15 cellular contexts compared by ENCODE assay signal in the genomic region with DNA sequence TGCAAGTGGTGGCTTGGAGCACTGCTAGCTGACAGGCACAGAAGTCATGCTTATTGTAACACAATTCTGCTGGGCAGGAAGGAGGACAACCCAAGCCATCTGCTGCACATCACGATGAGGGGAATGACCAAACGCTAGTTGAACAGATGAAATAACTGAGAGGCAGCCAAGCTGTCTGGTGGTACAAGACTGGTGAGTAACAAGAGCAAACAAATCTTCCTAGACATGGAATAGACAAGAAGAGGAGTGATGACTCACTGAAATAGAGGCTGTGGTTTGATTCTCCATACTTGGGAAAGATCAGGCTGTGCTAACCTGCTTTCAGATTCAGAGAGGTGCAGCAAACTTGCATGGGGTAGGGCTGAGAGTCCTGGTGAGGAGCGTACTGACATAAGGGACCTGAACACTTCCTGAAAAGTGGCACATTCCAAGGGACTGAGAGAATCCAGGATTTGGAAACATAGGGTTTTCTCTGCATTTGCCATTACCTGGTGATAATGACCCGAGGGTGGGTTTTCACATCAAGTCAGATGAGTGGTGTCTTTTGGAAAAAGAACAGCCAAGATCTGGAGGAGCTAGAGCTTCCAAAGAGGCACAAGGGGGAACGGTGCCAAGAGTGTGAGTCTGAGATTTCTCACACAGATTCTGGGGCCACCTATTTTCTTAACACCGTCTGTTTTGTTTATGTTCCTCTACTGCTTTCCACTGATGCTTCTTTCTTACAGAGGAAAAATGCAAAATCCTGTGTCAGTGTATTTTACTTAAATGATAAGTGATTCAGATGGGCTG.
A peak's percentile ranks its signal among the peaks of the same experiment; 100 is the strongest.
DNase-seq lines count a peak whose midpoint lies in the region; ATAC-seq, FAIRE-seq and TF ChIP-seq lines count a peak whose summit lies in the region.
"Had no signal": no experiment of that assay in that cellular context is flagged by ENCODE, and none has a peak within 500 bp of the region (broad histone marks: within the 10 kb centered on the region; RNA-seq: fewer than 3 reads in every experiment).

No MANE protein-coding gene starts in this region.

- no peaks in the 10 kb centered on the region for H3K4me1 Mint-ChIP-seq in CD4-positive, alpha-beta T cell (ENCODE audit: low read depth)
- H3K4me1 Mint-ChIP-seq: activated CD4-positive, alpha-beta T cell treated with anti-CD3 and anti-CD28 coated beads, Interleukin-2, amount 10 ng/mL, durations not matched to agents 7 days and 5 days had no signal

- no peaks in the 10 kb centered on the region for H3K36me3 Mint-ChIP-seq in CD4-positive, alpha-beta T cell (ENCODE audit: low read depth)

- CTCF ChIA-PET in CD4-positive, alpha-beta T cell (lab: Charles Lee) = no interaction called here

- H3K27me3 Mint-ChIP-seq in CD4-positive, alpha-beta T cell = no peaks in the 10 kb centered on the region
- H3K27me3 Mint-ChIP-seq: activated CD4-positive, alpha-beta T cell treated with anti-CD3 and anti-CD28 coated beads, Interleukin-2, amount 10 ng/mL, durations not matched to agents 7 days and 5 days had no signal

- H3K27ac Mint-ChIP-seq in CD4-positive, alpha-beta T cell = no peak overlapping the region
- H3K27ac Mint-ChIP-seq: activated CD4-positive, alpha-beta T cell treated with anti-CD3 and anti-CD28 coated beads, Interleukin-2, amount 10 ng/mL, durations not matched to agents 7 days and 5 days; activated naive CD4-positive, alpha-beta T cell treated with anti-CD3 and anti-CD28 coated beads, Interleukin-2, amount 50 U/mL, for 72 hours had no signal

- H3K9me3 Mint-ChIP-seq in CD4-positive, alpha-beta T cell = no peaks in the 10 kb centered on the region

- DNase-seq in Daoy (ENCODE audit: low read depth) (peak; percentile 83), NCI-H69 (lab: John Stamatoyannopoulos, UW) (peak; percentile 78), epithelial cell of prostate (ENCODE audit: low read depth, low spot score) (peak; percentile 95), non-pigmented ciliary epithelial cell (ENCODE audit: low read depth) (peak; percentile 83), GM12892 (ENCODE audit: insufficient read length) (no peak)
- DNase-seq in CD4-positive, alpha-beta T cell = no peak
- DNase-seq: activated CD4-positive, alpha-beta T cell treated with anti-CD3 and anti-CD28 coated beads, Interleukin-2, amount 10 ng/mL, durations not matched to agents 7 days and 5 days; DMS153; H7; NCI-H1105 treated with DMSO at 0.1 percent for 48 hours; thyroid gland had no signal

- ATAC-seq in HG02642 (IDR thresholded peaks at IDR 0.05; ENCODE audit: poor library complexity, unreplicated experiment) (no peak), HG03196 (IDR thresholded peaks at IDR 0.05; ENCODE audit: unreplicated experiment) (no peak)
- ATAC-seq in CD4-positive, alpha-beta T cell (ENCODE audit: poor library complexity) = no peak
- ATAC-seq: activated naive CD4-positive, alpha-beta T cell treated with anti-CD3 and anti-CD28 coated beads, Interleukin-2, amount 50 U/mL, for 72 hours; left lobe of liver had no signal

- intact Hi-C loops in CD4-positive, alpha-beta T cell (cut with DNase I, micrococcal nuclease) = no loop called here

- TF ChIP-seq CTCF in CD4-positive, alpha-beta T cell (IDR thresholded peaks at IDR 0.05) = no peak

- no peak overlapping the region for H3K4me3 Mint-ChIP-seq in CD4-positive, alpha-beta T cell
- H3K4me3 Mint-ChIP-seq: activated CD4-positive, alpha-beta T cell treated with anti-CD3 and anti-CD28 coated beads, Interleukin-2, amount 10 ng/mL, durations not matched to agents 7 days and 5 days had no signal

- TF ChIP-seq POLR2A in GM12892 (IDR thresholded peaks at IDR 0.05; ENCODE audit: low read depth, low read length) = no peak

- H3K27ac ChIP-seq in epithelial cell of prostate = peak overlapping the region; percentile 73
- no peak overlapping the region for H3K27ac ChIP-seq in CD4-positive, alpha-beta T cell (ENCODE audit: low read depth, low read length)
- H3K27ac ChIP-seq: thyroid gland had no signal

- no peaks in the 10 kb centered on the region for H3K9me3 ChIP-seq in CD4-positive, alpha-beta T cell (ENCODE audit: control insufficient read depth, low read length)
- H3K9me3 ChIP-seq: thyroid gland had no signal

- POLR2A ChIA-PET in CD4-positive, alpha-beta T cell (lab: Charles Lee) = no interaction called here

- no peak for FAIRE-seq in GM12892 (lab: Jason Lieb, UNC)

- H3K27me3 ChIP-seq in CD4-positive, alpha-beta T cell (ENCODE audit: control insufficient read depth, insufficient read depth, low read length) = no peaks in the 10 kb centered on the region
- H3K27me3 ChIP-seq: thyroid gland had no signal

Comparison
In these comparisons a context has a peak if more than half of its experiments do, and no peak if none do; other contexts are left out.
1. DNase-seq: peak in Daoy (single experiment), NCI-H69 (single experiment), epithelial cell of prostate (single experiment) and non-pigmented ciliary epithelial cell (single experiment); none in CD4-positive, alpha-beta T cell (0 of 10) and GM12892 (single experiment).